Comparison of ENCODE assay signal across 8 cellular contexts in the genomic region with DNA sequence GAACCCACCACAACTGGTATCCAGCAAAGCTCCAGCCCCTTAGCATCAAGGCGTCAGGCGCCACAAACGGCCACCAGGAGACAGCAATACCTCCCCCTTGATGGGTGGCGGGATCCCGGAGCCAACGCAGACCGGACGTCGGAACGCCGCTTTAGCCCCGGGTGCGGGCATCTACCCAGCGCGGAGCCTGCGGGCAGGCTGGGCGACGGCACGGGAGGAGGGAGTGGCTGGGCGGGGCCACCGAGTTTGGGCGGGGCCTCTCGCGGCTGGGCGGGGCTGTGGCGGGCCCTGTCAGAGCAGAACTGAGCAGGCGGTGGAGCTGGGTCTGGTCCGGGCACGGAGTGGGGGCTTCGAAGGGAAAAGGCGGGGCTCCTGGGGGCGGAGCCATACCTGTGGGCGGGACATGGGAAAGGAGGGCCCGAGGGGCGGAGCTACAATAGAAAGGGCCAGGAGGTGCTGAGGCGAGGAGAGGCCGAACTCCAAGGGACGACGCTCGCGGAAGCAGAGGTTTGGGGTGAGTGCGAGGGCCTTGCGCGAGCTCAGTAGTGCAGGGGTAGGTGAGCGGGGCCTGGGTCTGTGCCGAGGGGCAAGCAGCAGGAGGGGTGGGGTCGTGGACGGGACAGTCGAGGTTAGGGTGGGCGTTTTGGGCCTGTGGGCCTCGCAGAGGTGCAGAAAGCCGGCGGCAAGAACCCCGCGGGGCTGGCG. TPM values are rescaled to one million over a fixed set of nuclear protein-coding genes. Genes with fewer than 3 reads are reported as not detected.
DNase-seq lines count a peak whose midpoint lies in the region; ATAC-seq and TF ChIP-seq lines count a peak whose summit lies in the region.

No MANE protein-coding gene starts in this region.

- peaks cover 0 to 13% (median 5%) of the 10 kb centered on the region in 4 donors for H3K4me1 ChIP-seq in liver (ENCODE audit: control insufficient read depth in 4 of 4, insufficient read depth in 4 of 4, low read length in 3 of 4)

- peak in 1 of 2 donors; percentile 51 for TF ChIP-seq RAD21 in liver (IDR thresholded peaks at IDR 0.05)

- H3K9ac ChIP-seq in liver (ENCODE audit: low read depth in 1 of 2, low read length in 2 of 2), result no peak overlapping the region

- TF ChIP-seq CTCF in AG09309 (IDR thresholded peaks at IDR 0.05; ENCODE audit: control insufficient read depth, insufficient read depth, low read depth, low read length, missing control alignments) (peak; percentile 16), liver (IDR thresholded peaks at IDR 0.05; ENCODE audit: low read depth, low read length, missing input control) (peak; percentile 20)

- no peak for DNase-seq in AG09309 (ENCODE audit: low read depth)
- DNase-seq in NCI-H510A treated with DMSO at 0.1 percent for 48 hours (lab: John Stamatoyannopoulos, UW), result peak; percentile 57
- DNase-seq in activated CD4-positive, alpha-beta T cell treated with anti-CD3 and anti-CD28 coated beads, Interleukin-2, amount 50 U/mL, for 48 hours, result peak; percentile 83 to 88
- peak; percentile 76 for DNase-seq in dermis blood vessel endothelial cell
- peak; percentile 76 for DNase-seq in stimulated activated CD4-positive, alpha-beta T cell treated with anti-CD3 and anti-CD28 coated beads, Interleukin-2, amount 100 ng/mL, for 4 hours (ENCODE audit: low read depth)

- H3K4me3 ChIP-seq in AG09309 (ENCODE audit: control insufficient read depth, low read depth, low read length) (peak overlapping the region; percentile 39), liver (ENCODE audit: low read depth in 1 of 3, low read length in 3 of 3) (peak overlapping the region; percentile 38 to 79 (median 75))

- H3K27ac ChIP-seq in liver (ENCODE audit: low read depth in 1 of 2, low read length in 2 of 2), result peak overlapping the region; percentile 42 to 49

- H3K27me3 ChIP-seq in liver (ENCODE audit: control insufficient read depth in 4 of 4, insufficient read depth in 4 of 4, low read length in 3 of 4), result no peaks in the 10 kb centered on the region

- no peaks in the 10 kb centered on the region for H3K36me3 ChIP-seq in liver (ENCODE audit: control insufficient read depth in 4 of 4, insufficient read depth in 3 of 4, low read depth in 1 of 4, low read length in 3 of 4)

- 3% methylated on average over 56 of the region's 56 CpGs for WGBS in liver

- H3K9me3 ChIP-seq in liver (ENCODE audit: control insufficient read depth in 4 of 4, low read length in 3 of 4), result no peaks in the 10 kb centered on the region

- ATAC-seq in GM19025 (IDR thresholded peaks at IDR 0.05; ENCODE audit: low read depth, unreplicated experiment) (peak; percentile 28), HG03280 (IDR thresholded peaks at IDR 0.05; ENCODE audit: unreplicated experiment) (peak; percentile 67)

TF ChIP-seq in liver, 16 proteins besides CTCF, POLR2A, EP300 and RAD21:
- TF ChIP-seq SP1 (IDR thresholded peaks at IDR 0.05) (peak; percentile 5), HNF4G (IDR thresholded peaks at IDR 0.05) (no peak)
- TF ChIP-seq, protein P1, sequence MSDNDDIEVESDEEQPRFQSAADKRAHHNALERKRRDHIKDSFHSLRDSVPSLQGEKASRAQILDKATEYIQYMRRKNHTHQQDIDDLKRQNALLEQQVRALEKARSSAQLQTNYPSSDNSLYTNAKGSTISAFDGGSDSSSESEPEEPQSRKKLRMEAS (IDR thresholded peaks at IDR 0.05), result peak; percentile 39

RNA-seq across cellular contexts. Expression of a gene that starts 40.2 kb away (rescaled TPM):
- total RNA-seq in dermis blood vessel endothelial cell (2.4 and 3.4 TPM in 2 replicates), liver (1 to 10 TPM in 1 of 2 donors, under 1 TPM in 1; 0.89 to 6.7 TPM)
- 1 to 10 TPM; 1.1 to 5.9 TPM for polyA plus RNA-seq in liver
